Comparison of ENCODE assay signal across 8 cellular contexts in genomic region chr2:42101641-42102605, GRCh38. TPM values are rescaled to one million over a fixed set of nuclear protein-coding genes. Genes with fewer than 3 reads are reported as not detected.
DNase-seq lines count a peak whose midpoint lies in the region; ATAC-seq and TF ChIP-seq lines count a peak whose summit lies in the region.

No MANE protein-coding gene starts in this region.

- H3K4me3 ChIP-seq in OCI-LY3 (ENCODE audit: low read length) (peak overlapping the region; percentile 74), left ventricle myocardium inferior (peak overlapping the region; percentile 66), sigmoid colon (peak overlapping the region; percentile 8 to 58 (median 48))

- H3K79me2 ChIP-seq in OCI-LY3 (ENCODE audit: low read length): no peaks in the 10 kb centered on the region

- TF ChIP-seq EP300 in sigmoid colon (IDR thresholded peaks at IDR 0.05): peak in 1 of 4 donors; percentile 41

- ATAC-seq in HG02571 (IDR thresholded peaks at IDR 0.05; ENCODE audit: unreplicated experiment): peak; percentile 62

- H3K9ac ChIP-seq in OCI-LY3 (ENCODE audit: low read length): peak overlapping the region; percentile 58

- H3K9me3 ChIP-seq in OCI-LY3 (ENCODE audit: insufficient read depth, low read length) (peaks cover 8% of the 10 kb centered on the region), left ventricle myocardium inferior (replicated peaks) (peaks cover 11% of the 10 kb centered on the region), sigmoid colon (no peaks in the 10 kb centered on the region)

- 13 to 53% methylated on average over 55 of the region's 55 CpGs for WGBS in sigmoid colon, 2 donors

- TF ChIP-seq CTCF in GM10266 (IDR thresholded peaks at IDR 0.05; ENCODE audit: control insufficient read depth, insufficient read depth, low read depth, missing control alignments): no peak
- TF ChIP-seq CTCF in OCI-LY3 (IDR thresholded peaks at IDR 0.05; ENCODE audit: low read depth, low read length): no peak
- TF ChIP-seq CTCF in left ventricle myocardium inferior (IDR thresholded peaks at IDR 0.05; ENCODE audit: borderline replicate concordance): no peak
- peak in 1 of 4 experiments; percentile 6 for TF ChIP-seq CTCF in sigmoid colon (IDR thresholded peaks at IDR 0.05)

- peak overlapping the region; percentile 22 for H2AFZ ChIP-seq in OCI-LY3 (ENCODE audit: low read depth, low read length)

- H3K27ac ChIP-seq in OCI-LY3 (ENCODE audit: low read length) (peak overlapping the region; percentile 72), left ventricle myocardium inferior (replicated peaks) (peak overlapping the region; percentile 88), sigmoid colon (peak overlapping the region; percentile 77 to 89 (median 82))

- H3K4me2 ChIP-seq in OCI-LY3 (ENCODE audit: low read length): peak overlapping the region; percentile 93

- peaks cover 5% of the 10 kb centered on the region; the same call in 1 of the 2 replicates for H3K27me3 ChIP-seq in OCI-LY3 (ENCODE audit: low read depth, low read length)
- no peaks in the 10 kb centered on the region for H3K27me3 ChIP-seq in left ventricle myocardium inferior (ENCODE audit: low read depth)
- no peaks in the 10 kb centered on the region for H3K27me3 ChIP-seq in sigmoid colon

- H4K20me1 ChIP-seq in OCI-LY3 (ENCODE audit: insufficient read depth, low read length): no peaks in the 10 kb centered on the region

- DNase-seq in GM10266 (ENCODE audit: extremely low spot score): peak; percentile 90
- DNase-seq in activated naive CD4-positive, alpha-beta T cell treated with anti-CD3 and anti-CD28 coated beads, Interleukin-2, amount 50 U/mL, for 16 hours: peak; percentile 87
- peak; percentile 64 for DNase-seq in left ventricle myocardium inferior
- DNase-seq in sigmoid colon: peak; percentile 86
- DNase-seq in NCI-H446 (lab: John Stamatoyannopoulos, UW): no peak
- no peak for DNase-seq in NCI-H446 treated with DMSO at 0.1 percent for 48 hours (lab: John Stamatoyannopoulos, UW)

- intact Hi-C loops in left ventricle myocardium inferior (cut with micrococcal nuclease) (no loop called here), sigmoid colon (cut with DNase I) (loop anchor here (2.0 kb wide), 2 partner anchors 67 to 259 kb away; partner anchors contain the start of genes COX7A2L and EML4)

- TF ChIP-seq POLR2A in sigmoid colon (IDR thresholded peaks at IDR 0.05): no peak

- H3K36me3 ChIP-seq in OCI-LY3 (replicated peaks; ENCODE audit: low read depth, low read length) (peaks cover 5% of the 10 kb centered on the region), left ventricle myocardium inferior (no peaks in the 10 kb centered on the region), sigmoid colon (no peaks in the 10 kb centered on the region)

- H3K4me1 ChIP-seq in OCI-LY3 (ENCODE audit: low read length) (peaks cover 93% of the 10 kb centered on the region), left ventricle myocardium inferior (peaks cover 45% of the 10 kb centered on the region), sigmoid colon (peaks cover 0 to 33% (median 20%) of the 10 kb centered on the region in 4 donors)

RNA-seq across cellular contexts. Expression of gene PKDCC, which starts 54.1 kb away (rescaled TPM):
- 88.7 TPM for total RNA-seq in left ventricle myocardium inferior
- 100 to 1,000 TPM in 2 of 4 donors, 10 to 100 TPM in 2; 64.8 to 106 (median 96.1) TPM for total RNA-seq in sigmoid colon
- polyA plus RNA-seq in sigmoid colon: 10 to 100 TPM; 13.9 to 67.7 (median 21.0) TPM

Comparison
In these comparisons a context has a peak if more than half of its experiments do, and no peak if none do; other contexts are left out.
1. DNase-seq: peak in GM10266 (single experiment), activated naive CD4-positive, alpha-beta T cell treated with anti-CD3 and anti-CD28 coated beads, Interleukin-2, amount 50 U/mL, for 16 hours (single experiment), left ventricle myocardium inferior (single experiment) and sigmoid colon (single experiment); none in NCI-H446 (0 of 2) and NCI-H446 treated with DMSO at 0.1 percent for 48 hours (single experiment).
2. Peak in every context shown above with its lines, with median percentiles within 50 percentile points of each other: H3K27ac ChIP-seq and H3K4me3 ChIP-seq.